12 cellular contexts compared by ENCODE assay signal in genomic region chr6:160103825-160104100, GRCh38. TPM values are rescaled to one million over a fixed set of nuclear protein-coding genes. Genes with fewer than 3 reads are reported as not detected.
DNase-seq lines count a peak whose midpoint lies in the region; ATAC-seq and TF ChIP-seq lines count a peak whose summit lies in the region.
"Had no signal": no experiment of that assay in that cellular context is flagged by ENCODE, and none has a peak within 500 bp of the region (broad histone marks: within the 10 kb centered on the region; RNA-seq: fewer than 3 reads in every experiment).

No MANE protein-coding gene starts in this region.

- CTCF ChIA-PET in CD8-positive, alpha-beta T cell (lab: Charles Lee): no interaction called here

- POLR2A ChIA-PET in CD8-positive, alpha-beta T cell (lab: Charles Lee): no interaction called here

- intact Hi-C loops in CD8-positive, alpha-beta T cell (cut with DNase I, micrococcal nuclease): loop anchor here (5.0 to 10.0 kb wide), 3 partner anchors 239 to 419 kb away; no protein-coding TSS in a partner anchor

- no peak overlapping the region for H3K4me3 ChIP-seq in CD8-positive, alpha-beta T cell (ENCODE audit: low read depth, low read length)
- no peak overlapping the region for H3K4me3 ChIP-seq in choroid plexus epithelial cell (ENCODE audit: low read depth, low read length)
- peak overlapping the region; percentile 42 for H3K4me3 ChIP-seq in thoracic aorta
- no peak overlapping the region for H3K4me3 ChIP-seq in smooth muscle cell
- H3K4me3 ChIP-seq: BLaER1, HAP-1 had no signal

- no peaks in the 10 kb centered on the region for H3K27me3 ChIP-seq in CD8-positive, alpha-beta T cell (ENCODE audit: insufficient read depth, low read length)
- H3K27me3 ChIP-seq in thoracic aorta (replicated peaks; ENCODE audit: insufficient read depth): no peaks in the 10 kb centered on the region
- no peaks in the 10 kb centered on the region for H3K27me3 ChIP-seq in smooth muscle cell (ENCODE audit: low read depth)
- H3K27me3 ChIP-seq: BLaER1 had no signal

- no peaks in the 10 kb centered on the region for H3K27me3 Mint-ChIP-seq in CD8-positive, alpha-beta T cell (ENCODE audit: low read depth)

- peak; percentile 0 for TF ChIP-seq CTCF in CD8-positive, alpha-beta T cell (IDR thresholded peaks at IDR 0.05)
- TF ChIP-seq CTCF in choroid plexus epithelial cell (conservative IDR thresholded peaks at IDR 0.05; ENCODE audit: low read depth, low read length): no peak
- TF ChIP-seq CTCF in thoracic aorta (IDR thresholded peaks at IDR 0.05): no peak
- TF ChIP-seq CTCF in smooth muscle cell (IDR thresholded peaks at IDR 0.05; ENCODE audit: borderline replicate concordance, insufficient read depth, poor library complexity, severe bottlenecking): no peak

- no peaks in the 10 kb centered on the region for H3F3A ChIP-seq in smooth muscle cell (ENCODE audit: low read depth)

- no peak overlapping the region for H2AFZ ChIP-seq in smooth muscle cell (ENCODE audit: low read depth)

- H3K9ac ChIP-seq in smooth muscle cell (ENCODE audit: low read depth): no peak overlapping the region
- H3K9ac ChIP-seq: BLaER1 had no signal

- H3K27ac Mint-ChIP-seq in CD8-positive, alpha-beta T cell: no peak overlapping the region

- ATAC-seq in CD8-positive, alpha-beta T cell: no peak
- ATAC-seq in thoracic aorta (ENCODE audit: insufficient number of reproducible peaks, low FRiP score, low read depth) (peak; percentile 36), GM18858 (IDR thresholded peaks at IDR 0.05; ENCODE audit: unreplicated experiment) (no peak), GM18867 (IDR thresholded peaks at IDR 0.05; ENCODE audit: unreplicated experiment) (no peak)

- no peaks in the 10 kb centered on the region for H3K9me3 Mint-ChIP-seq in CD8-positive, alpha-beta T cell

- no peak overlapping the region for H3K4me3 Mint-ChIP-seq in CD8-positive, alpha-beta T cell

- H3K4me1 ChIP-seq in CD8-positive, alpha-beta T cell (ENCODE audit: insufficient read depth, low read length): no peaks in the 10 kb centered on the region
- H3K4me1 ChIP-seq in thoracic aorta (ENCODE audit: control insufficient read depth in 1 of 2, low read depth in 2 of 2): peaks cover 24 to 47% of the 10 kb centered on the region in 2 donors
- H3K4me1 ChIP-seq in smooth muscle cell (ENCODE audit: low read depth): no peaks in the 10 kb centered on the region
- H3K4me1 ChIP-seq: HAP-1 had no signal

- H3K27ac ChIP-seq in CD8-positive, alpha-beta T cell (ENCODE audit: low read depth, low read length): no peak overlapping the region
- H3K27ac ChIP-seq in thoracic aorta (peak overlapping the region; percentile 73 to 82), smooth muscle cell (ENCODE audit: low read depth) (no peak overlapping the region)
- H3K27ac ChIP-seq: BLaER1, HL-60 had no signal

- 100% methylated on average over 7 of the region's 7 CpGs for WGBS in smooth muscle cell (ENCODE audit: low lambda C conversion rate)

- H3K79me2 ChIP-seq in smooth muscle cell (ENCODE audit: low read depth): no peaks in the 10 kb centered on the region

- H3K36me3 ChIP-seq in CD8-positive, alpha-beta T cell (ENCODE audit: insufficient read depth, low read length): peaks cover 19% of the 10 kb centered on the region
- H3K36me3 ChIP-seq in thoracic aorta: peaks cover 12% of the 10 kb centered on the region
- peaks cover 10% of the 10 kb centered on the region for H3K36me3 ChIP-seq in smooth muscle cell (ENCODE audit: low read depth)

- no peak for DNase-seq in CD8-positive, alpha-beta T cell
- peak; percentile 26 for DNase-seq in choroid plexus epithelial cell (ENCODE audit: low read depth)
- peak; percentile 27 for DNase-seq in medulla oblongata (ENCODE audit: extremely low spot score)
- DNase-seq in thoracic aorta (ENCODE audit: low spot score): peak; percentile 32
- DNase-seq in smooth muscle cell (lab: John Stamatoyannopoulos, UW; ENCODE audit: unreplicated experiment): no peak
- DNase-seq: 8988T, DMS 273 treated with DMSO at 0.1 percent for 48 hours had no signal

- H3K4me1 Mint-ChIP-seq in CD8-positive, alpha-beta T cell (ENCODE audit: low read depth): peaks cover 11% of the 10 kb centered on the region

- no peaks in the 10 kb centered on the region for H3K9me3 ChIP-seq in CD8-positive, alpha-beta T cell (ENCODE audit: low read length)
- H3K9me3 ChIP-seq in thoracic aorta (no peaks in the 10 kb centered on the region), smooth muscle cell (replicated peaks; ENCODE audit: low read depth) (no peaks in the 10 kb centered on the region)
- H3K9me3 ChIP-seq: BLaER1, HAP-1 had no signal

- H3K4me2 ChIP-seq in smooth muscle cell: no peak overlapping the region
- H3K4me2 ChIP-seq: BLaER1 had no signal

- H3K36me3 Mint-ChIP-seq in CD8-positive, alpha-beta T cell: peaks cover 69% of the 10 kb centered on the region

- H4K20me1 ChIP-seq in smooth muscle cell (ENCODE audit: low read depth): no peaks in the 10 kb centered on the region

RNA-seq across cellular contexts. Expression of gene SLC22A1, which starts 17.9 kb away (rescaled TPM):
- total RNA-seq in CD8-positive, alpha-beta T cell: under 1 TPM in 1 of 2 experiments, not detected in 1; 0.67 TPM
- total RNA-seq in thoracic aorta: 1 to 10 TPM; 1.2 to 1.6 TPM
- 0.04 and 1.4 TPM in 2 replicates for total RNA-seq in smooth muscle cell
- polyA plus RNA-seq in smooth muscle cell: 1.5 and 1.6 TPM in 2 replicates

Comparison
In these comparisons a context has a peak if more than half of its experiments do, and no peak if none do; other contexts are left out.
1. DNase-seq: peak in choroid plexus epithelial cell (single experiment), medulla oblongata (single experiment) and thoracic aorta (single experiment); none in CD8-positive, alpha-beta T cell (0 of 7) and smooth muscle cell (single experiment).
2. H3K27ac ChIP-seq: peak in thoracic aorta (2 of 2); none in CD8-positive, alpha-beta T cell (single experiment) and smooth muscle cell (single experiment).